1 cellular context compared by ENCODE assay signal in the genomic region with DNA sequence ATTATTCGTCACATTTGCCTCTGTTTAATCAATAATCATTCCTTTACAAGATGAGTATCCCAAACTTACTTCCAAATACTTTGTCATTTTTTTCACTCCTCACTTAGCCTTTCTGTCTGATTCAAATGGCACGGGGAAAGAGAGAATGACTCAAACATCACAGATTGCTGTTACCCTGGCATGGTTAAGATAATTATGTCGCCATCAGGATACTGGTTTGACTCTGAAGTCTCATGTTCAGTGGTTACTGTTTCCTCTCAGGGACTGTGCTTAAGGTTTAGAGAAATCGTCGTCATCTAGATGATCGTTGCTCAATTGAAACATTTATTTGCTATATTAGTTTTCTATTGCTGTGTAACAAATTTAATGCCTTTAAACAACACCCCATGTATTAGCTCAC.
TF ChIP-seq lines count a peak whose summit lies in the region.

No MANE protein-coding gene starts in this region.

TF ChIP-seq in GM12878, 131 proteins besides CTCF, POLR2A, EP300 and RAD21:
- TF ChIP-seq JUNB (IDR thresholded peaks at IDR 0.05) (peak; percentile 73), RUNX3 (IDR thresholded peaks at IDR 0.05; ENCODE audit: low read length) (peak; percentile 41; the same call in 1 of the 2 replicates), SIX5 (IDR thresholded peaks at IDR 0.05; ENCODE audit: low read depth, low read length, severe bottlenecking) (no peak), TCF7 (IDR thresholded peaks at IDR 0.05; ENCODE audit: borderline replicate concordance) (no peak), CBX3 (IDR thresholded peaks at IDR 0.05; ENCODE audit: borderline replicate concordance, low read depth) (no peak)
